ENCODE assay signal across 1 cellular context in the genomic region with DNA sequence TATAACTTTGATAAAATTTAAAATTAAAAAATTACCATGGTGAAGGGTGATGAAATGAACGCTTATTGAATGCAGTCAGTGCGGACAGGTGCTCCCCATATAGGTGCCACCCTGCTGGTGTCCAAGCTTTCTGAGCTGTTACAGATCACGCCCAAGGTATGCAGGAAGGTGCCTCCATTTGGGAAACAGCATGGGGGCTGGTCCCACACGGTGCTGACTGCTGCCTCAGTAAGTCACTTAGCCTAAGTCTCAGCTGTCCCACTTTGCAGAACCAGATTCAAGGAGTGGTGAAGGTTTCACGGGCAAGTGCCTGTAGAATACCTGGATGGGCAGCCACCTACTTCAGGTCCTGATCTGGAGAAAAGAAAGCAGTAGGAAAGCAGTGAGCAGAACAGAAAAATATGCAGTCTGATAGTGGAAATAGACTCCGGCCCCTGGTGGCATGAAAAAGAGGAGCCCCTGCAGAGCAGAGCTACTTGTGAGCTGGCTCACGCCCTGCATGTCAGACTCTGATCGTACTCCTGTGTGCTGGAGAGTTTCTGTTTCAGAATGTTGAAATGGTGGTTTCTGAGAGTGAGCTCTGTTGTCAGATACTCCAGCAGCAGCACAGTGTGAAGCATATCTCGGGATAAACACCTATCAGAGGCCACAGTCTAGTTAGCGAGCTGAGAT.
A peak's percentile ranks its signal among the peaks of the same experiment; 100 is the strongest.
TF ChIP-seq lines count a peak whose summit lies in the region.

No MANE protein-coding gene starts in this region.

TF ChIP-seq in HEK293, 187 proteins besides CTCF, POLR2A, EP300 and RAD21 (continued from another document):
- TF ChIP-seq, protein P1, sequence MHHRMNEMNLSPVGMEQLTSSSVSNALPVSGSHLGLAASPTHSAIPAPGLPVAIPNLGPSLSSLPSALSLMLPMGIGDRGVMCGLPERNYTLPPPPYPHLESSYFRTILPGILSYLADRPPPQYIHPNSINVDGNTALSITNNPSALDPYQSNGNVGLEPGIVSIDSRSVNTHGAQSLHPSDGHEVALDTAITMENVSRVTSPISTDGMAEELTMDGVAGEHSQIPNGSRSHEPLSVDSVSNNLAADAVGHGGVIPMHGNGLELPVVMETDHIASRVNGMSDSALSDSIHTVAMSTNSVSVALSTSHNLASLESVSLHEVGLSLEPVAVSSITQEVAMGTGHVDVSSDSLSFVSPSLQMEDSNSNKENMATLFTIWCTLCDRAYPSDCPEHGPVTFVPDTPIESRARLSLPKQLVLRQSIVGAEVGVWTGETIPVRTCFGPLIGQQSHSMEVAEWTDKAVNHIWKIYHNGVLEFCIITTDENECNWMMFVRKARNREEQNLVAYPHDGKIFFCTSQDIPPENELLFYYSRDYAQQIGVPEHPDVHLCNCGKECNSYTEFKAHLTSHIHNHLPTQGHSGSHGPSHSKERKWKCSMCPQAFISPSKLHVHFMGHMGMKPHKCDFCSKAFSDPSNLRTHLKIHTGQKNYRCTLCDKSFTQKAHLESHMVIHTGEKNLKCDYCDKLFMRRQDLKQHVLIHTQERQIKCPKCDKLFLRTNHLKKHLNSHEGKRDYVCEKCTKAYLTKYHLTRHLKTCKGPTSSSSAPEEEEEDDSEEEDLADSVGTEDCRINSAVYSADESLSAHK (tag by site-specific recombination; IDR thresholded peaks at IDR 0.05) = peak; percentile 61
- TF ChIP-seq ZNF223 (tag by site-specific recombination; IDR thresholded peaks at IDR 0.05) = no peak
- TF ChIP-seq OSR2 (tag by site-specific recombination; IDR thresholded peaks at IDR 0.05) = no peak
